Comparison of ENCODE assay signal across 10 cellular contexts in the genomic region with DNA sequence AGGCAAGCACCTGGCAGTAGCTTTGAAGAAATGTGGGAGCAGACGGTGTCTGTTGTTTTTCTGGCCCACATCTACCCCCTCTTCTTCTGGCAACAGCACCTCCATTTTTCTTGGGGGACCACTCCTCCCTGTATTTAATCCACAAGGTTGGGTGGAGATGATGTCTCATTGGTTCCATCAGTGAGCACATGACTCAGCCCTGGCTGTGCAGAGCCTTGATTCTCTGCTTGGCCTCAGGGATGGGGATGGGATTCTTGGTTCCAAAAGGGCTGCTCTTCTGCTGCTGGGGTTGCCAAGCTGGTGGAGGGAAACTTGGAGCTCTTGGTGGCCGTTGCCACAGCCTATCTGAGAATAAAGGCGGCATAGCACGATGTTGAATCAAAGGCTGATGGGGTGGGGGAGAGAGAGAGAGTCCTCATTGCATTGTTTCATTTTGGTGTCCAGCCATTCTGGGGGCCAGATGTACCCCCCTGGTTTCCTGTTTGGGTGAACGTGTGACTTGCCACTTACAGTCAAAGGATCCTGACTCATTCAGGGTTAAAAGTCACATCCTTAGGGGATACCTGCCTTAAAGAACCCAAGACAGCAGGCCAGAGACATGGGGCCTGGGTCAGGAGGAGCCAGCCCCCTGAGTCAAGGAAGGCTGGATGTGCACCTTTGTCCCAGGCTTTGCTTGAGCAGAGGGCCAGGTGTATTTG. TPM values are rescaled to one million over a fixed set of nuclear protein-coding genes. Genes with fewer than 3 reads are reported as not detected.
A peak's percentile ranks its signal among the peaks of the same experiment; 100 is the strongest.
DNase-seq lines count a peak whose midpoint lies in the region; ATAC-seq and TF ChIP-seq lines count a peak whose summit lies in the region.
"Had no signal": no experiment of that assay in that cellular context is flagged by ENCODE, and none has a peak within 500 bp of the region (broad histone marks: within the 10 kb centered on the region; RNA-seq: fewer than 3 reads in every experiment).

No MANE protein-coding gene starts in this region.

- peak; percentile 72 to 76 for ATAC-seq in activated naive CD4-positive, alpha-beta T cell treated with anti-CD3 and anti-CD28 coated beads, Interleukin-2, amount 50 U/mL, for 72 hours
- no peak for ATAC-seq in GM21360 (IDR thresholded peaks at IDR 0.05; ENCODE audit: unreplicated experiment)

- peak overlapping the region; percentile 58 to 71 for H3K18ac ChIP-seq in mesenchymal stem cell (ENCODE audit: low read depth in 1 of 2, low read length in 2 of 2)

- H4K8ac ChIP-seq in mesenchymal stem cell (ENCODE audit: low read length), result peak overlapping the region; percentile 52

- H2AK5ac ChIP-seq in mesenchymal stem cell (ENCODE audit: low read length, severe bottlenecking), result no peak overlapping the region

- H3K14ac ChIP-seq in mesenchymal stem cell (ENCODE audit: low read length in 2 of 2), result peak overlapping the region in 1 of 2 experiments; percentile 71

- H3K27me3 ChIP-seq in mesenchymal stem cell (ENCODE audit: control insufficient read depth in 1 of 2, insufficient read depth in 1 of 2, low read length in 2 of 2) (no peaks in the 10 kb centered on the region), tibial artery (no peaks in the 10 kb centered on the region)
- H3K27me3 ChIP-seq: pancreas had no signal

- H3K36me3 ChIP-seq in mesenchymal stem cell (ENCODE audit: control insufficient read depth in 1 of 2, insufficient read depth in 2 of 2, low read depth in 1 of 2, low read length in 2 of 2) (no peaks in the 10 kb centered on the region), tibial artery (no peaks in the 10 kb centered on the region)
- H3K36me3 ChIP-seq: pancreas had no signal

- no peak for DNase-seq in activated naive CD4-positive, alpha-beta T cell treated with anti-CD3 and anti-CD28 coated beads, Interleukin-2, amount 50 U/mL, for 72 hours (ENCODE audit: low spot score in 2 of 2)
- DNase-seq in activated naive CD4-positive, alpha-beta T cell (lab: John Stamatoyannopoulos, UW), result no peak
- DNase-seq in activated naive CD8-positive, alpha-beta T cell treated with anti-CD3 and anti-CD28 coated beads for 36 hours, result peak; percentile 28
- peak; percentile 62 for DNase-seq in mesenchymal stem cell
- peak in 1 of 2 donors; percentile 34 for DNase-seq in tibial artery
- DNase-seq in mesothelial cell of epicardium (ENCODE audit: low spot score in 2 of 2, unreplicated experiment in 2 of 2), result no peak
- no peak for DNase-seq in effector CD8-positive, alpha-beta T cell (lab: John Stamatoyannopoulos, UW)
- DNase-seq: pancreas, PC-9 had no signal

- H3K4me1 ChIP-seq in mesenchymal stem cell (ENCODE audit: control insufficient read depth, insufficient read depth, low read depth, low read length) (peaks cover 8% of the 10 kb centered on the region), tibial artery (peaks cover 0 to 70% (median 28%) of the 10 kb centered on the region in 4 donors)
- H3K4me1 ChIP-seq: pancreas had no signal

- H3K4me3 Mint-ChIP-seq in activated naive CD8-positive, alpha-beta T cell treated with anti-CD3 and anti-CD28 coated beads for 36 hours, result no peak overlapping the region
- H3K4me3 Mint-ChIP-seq in mesothelial cell of epicardium, result no peak overlapping the region

- H2BK120ac ChIP-seq in mesenchymal stem cell (ENCODE audit: low read depth, low read length), result no peak overlapping the region

- intact Hi-C loops in tibial artery (cut with DNase I; ENCODE audit: low total_unique reads), result no loop called here

- H3K27ac Mint-ChIP-seq in activated naive CD4-positive, alpha-beta T cell treated with anti-CD3 and anti-CD28 coated beads, Interleukin-2, amount 50 U/mL, for 72 hours, result peak overlapping the region; percentile 73 to 98
- peak overlapping the region; percentile 55 for H3K27ac Mint-ChIP-seq in activated naive CD8-positive, alpha-beta T cell treated with anti-CD3 and anti-CD28 coated beads for 36 hours
- no peak overlapping the region for H3K27ac Mint-ChIP-seq in mesothelial cell of epicardium

- no peak overlapping the region for H3K4me3 ChIP-seq in mesenchymal stem cell (ENCODE audit: insufficient read depth in 1 of 2, low read depth in 1 of 2, low read length in 2 of 2)
- no peak overlapping the region for H3K4me3 ChIP-seq in tibial artery
- H3K4me3 ChIP-seq: pancreas, PC-9 had no signal

- H3K27ac ChIP-seq in mesenchymal stem cell (ENCODE audit: low read length, poor library complexity, severe bottlenecking), result no peak overlapping the region
- peak overlapping the region; percentile 13 to 51 for H3K27ac ChIP-seq in tibial artery
- H3K27ac ChIP-seq: pancreas, PC-9 had no signal

- WGBS in mesenchymal stem cell, result 50% methylated on average over 4 of the region's 5 CpGs

- H3K4ac ChIP-seq in mesenchymal stem cell (ENCODE audit: low read depth in 1 of 2, low read length in 2 of 2), result peak overlapping the region in 1 of 2 experiments; percentile 54

- H4K91ac ChIP-seq in mesenchymal stem cell (ENCODE audit: low read length), result peak overlapping the region; percentile 85

- peaks cover 8 to 32% of the 10 kb centered on the region in 2 donors for H3K9me3 Mint-ChIP-seq in activated naive CD4-positive, alpha-beta T cell treated with anti-CD3 and anti-CD28 coated beads, Interleukin-2, amount 50 U/mL, for 72 hours
- H3K9me3 Mint-ChIP-seq in activated naive CD8-positive, alpha-beta T cell treated with anti-CD3 and anti-CD28 coated beads for 36 hours, result peaks cover 24% of the 10 kb centered on the region
- peaks cover 16% of the 10 kb centered on the region for H3K9me3 Mint-ChIP-seq in mesothelial cell of epicardium

- H3K4me1 Mint-ChIP-seq in activated naive CD8-positive, alpha-beta T cell treated with anti-CD3 and anti-CD28 coated beads for 36 hours, result peaks cover 43% of the 10 kb centered on the region
- H3K4me1 Mint-ChIP-seq in mesothelial cell of epicardium, result peaks cover 34% of the 10 kb centered on the region

- H2AFZ ChIP-seq in mesenchymal stem cell (ENCODE audit: low read depth, low read length), result no peak overlapping the region
- H2AFZ ChIP-seq: PC-9 had no signal

- H3K79me1 ChIP-seq in mesenchymal stem cell (replicated peaks; ENCODE audit: low read length, poor library complexity, severe bottlenecking), result peaks cover 41% of the 10 kb centered on the region

- H3K36me3 Mint-ChIP-seq in activated naive CD4-positive, alpha-beta T cell treated with anti-CD3 and anti-CD28 coated beads, Interleukin-2, amount 50 U/mL, for 72 hours, result peaks cover 14 to 51% of the 10 kb centered on the region in 2 donors
- H3K36me3 Mint-ChIP-seq in activated naive CD8-positive, alpha-beta T cell treated with anti-CD3 and anti-CD28 coated beads for 36 hours, result peaks cover 27% of the 10 kb centered on the region
- H3K36me3 Mint-ChIP-seq in mesothelial cell of epicardium, result peaks cover 7% of the 10 kb centered on the region

- no peak overlapping the region for H2BK5ac ChIP-seq in mesenchymal stem cell (ENCODE audit: low read depth, low read length, poor library complexity, severe bottlenecking)

- no peaks in the 10 kb centered on the region for H3K27me3 Mint-ChIP-seq in activated naive CD8-positive, alpha-beta T cell treated with anti-CD3 and anti-CD28 coated beads for 36 hours
- H3K27me3 Mint-ChIP-seq in mesothelial cell of epicardium (ENCODE audit: low read depth), result no peaks in the 10 kb centered on the region

- H3K23ac ChIP-seq in mesenchymal stem cell (ENCODE audit: low read length in 2 of 2), result no peak overlapping the region

- TF ChIP-seq CTCF in tibial artery (IDR thresholded peaks at IDR 0.05), result no peak
- no peak for TF ChIP-seq CTCF in mesothelial cell of epicardium (IDR thresholded peaks at IDR 0.05; ENCODE audit: unreplicated experiment)

- H3K9me3 ChIP-seq in mesenchymal stem cell (ENCODE audit: control insufficient read depth, low read length) (no peaks in the 10 kb centered on the region), tibial artery (no peaks in the 10 kb centered on the region)
- H3K9me3 ChIP-seq: pancreas had no signal

- peak overlapping the region; percentile 32 to 66 for H2BK12ac ChIP-seq in mesenchymal stem cell (ENCODE audit: low read length in 2 of 2)

- H3K9ac ChIP-seq in mesenchymal stem cell (ENCODE audit: low read length), result no peak overlapping the region

- H2BK15ac ChIP-seq in mesenchymal stem cell (ENCODE audit: low read depth, poor library complexity, severe bottlenecking), result no peak overlapping the region

- H3K4me2 ChIP-seq in mesenchymal stem cell (ENCODE audit: low read length, poor library complexity, severe bottlenecking), result no peak overlapping the region
- H3K4me2 ChIP-seq: PC-9 had no signal

RNA-seq across cellular contexts. Expression of a gene that starts 25.9 kb away (rescaled TPM):
- total RNA-seq in activated naive CD4-positive, alpha-beta T cell treated with anti-CD3 and anti-CD28 coated beads, Interleukin-2, amount 50 U/mL, for 72 hours, result 10 to 100 TPM; 21.2 to 34.5 TPM
- total RNA-seq in activated naive CD8-positive, alpha-beta T cell treated with anti-CD3 and anti-CD28 coated beads for 36 hours, result 10 to 100 TPM; 12.8 TPM
- polyA plus RNA-seq in mesenchymal stem cell (2013, experiment 1 of 2), result 56.5 TPM
- 57.3 TPM for polyA plus RNA-seq in mesenchymal stem cell (2013, experiment 2 of 2)
- 13.6 to 14.5 TPM (median 14.0 TPM) in 3 replicates for total RNA-seq in mesothelial cell of epicardium

RNA-seq across cellular contexts. Expression of a gene that starts 54.7 kb away (rescaled TPM):
- total RNA-seq in activated naive CD4-positive, alpha-beta T cell treated with anti-CD3 and anti-CD28 coated beads, Interleukin-2, amount 50 U/mL, for 72 hours, result 100 to 1,000 TPM; 222 to 246 TPM
- 100 to 1,000 TPM; 232 to 249 TPM for total RNA-seq in activated naive CD8-positive, alpha-beta T cell treated with anti-CD3 and anti-CD28 coated beads for 36 hours
- 95.8 TPM for polyA plus RNA-seq in mesenchymal stem cell (2013, experiment 1 of 2)
- 97.4 TPM for polyA plus RNA-seq in mesenchymal stem cell (2013, experiment 2 of 2)
- total RNA-seq in mesothelial cell of epicardium, result 85.7 to 91.5 TPM (median 86.5 TPM) in 3 replicates

Comparison
In these comparisons a context has a peak if more than half of its experiments do, and no peak if none do; other contexts are left out.
1. DNase-seq: peak in activated naive CD8-positive, alpha-beta T cell treated with anti-CD3 and anti-CD28 coated beads for 36 hours (single experiment) and mesenchymal stem cell (single experiment); none in activated naive CD4-positive, alpha-beta T cell treated with anti-CD3 and anti-CD28 coated beads, Interleukin-2, amount 50 U/mL, for 72 hours (0 of 2), activated naive CD4-positive, alpha-beta T cell (0 of 4), mesothelial cell of epicardium (0 of 2) and effector CD8-positive, alpha-beta T cell (single experiment).